In the genomic region with DNA sequence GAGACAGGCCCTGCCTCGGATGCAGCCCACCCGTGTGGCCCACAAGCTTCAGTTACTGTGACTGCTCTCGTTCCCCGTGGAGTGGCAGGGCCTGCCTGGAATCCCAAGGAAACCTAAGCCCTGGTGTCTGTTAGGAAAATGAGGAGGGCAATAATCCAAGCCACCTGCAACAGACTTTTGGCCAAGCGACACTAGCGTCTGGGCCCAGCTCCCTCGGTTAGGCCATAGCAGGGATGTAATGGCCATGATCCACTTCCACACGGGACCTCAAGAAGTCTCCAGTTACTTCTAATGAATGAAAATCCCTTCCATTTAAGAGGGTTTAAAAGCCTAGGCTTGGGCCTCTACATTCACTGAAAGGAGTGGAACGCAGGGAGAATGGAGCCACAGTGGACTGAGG, we compare ENCODE assay signal across 18 cellular contexts. TPM values are rescaled to one million over a fixed set of nuclear protein-coding genes. Genes with fewer than 3 reads are reported as not detected.
DNase-seq lines count a peak whose midpoint lies in the region; ATAC-seq and TF ChIP-seq lines count a peak whose summit lies in the region.
"Had no signal": no experiment of that assay in that cellular context is flagged by ENCODE, and none has a peak within 500 bp of the region (broad histone marks: within the 10 kb centered on the region; RNA-seq: fewer than 3 reads in every experiment).

No MANE protein-coding gene starts in this region.

- no peak for TF ChIP-seq CTCF in breast epithelium (IDR thresholded peaks at IDR 0.05)
- no peak for TF ChIP-seq CTCF in MCF 10A (IDR thresholded peaks at IDR 0.05; ENCODE audit: unreplicated experiment)
- TF ChIP-seq CTCF in dorsolateral prefrontal cortex (IDR thresholded peaks at IDR 0.05 in 54 of 56, conservative IDR thresholded peaks at IDR 0.05 in 2 of 56; ENCODE audit: low read depth in 1 of 56, partially characterized antibody in 56 of 56) = no peak

- H3K4me3 Mint-ChIP-seq in MCF 10A (ENCODE audit: unreplicated experiment) = no peak overlapping the region
- H3K4me3 Mint-ChIP-seq in natural killer cell treated with Interleukin-12 subunit alpha and Interleukin-12 subunit beta and Interleukin-15 and Interleukin-18, amount 100 ng/mL, for 72 hours = no peak overlapping the region
- H3K4me3 Mint-ChIP-seq: CD4-positive, alpha-beta memory T cell had no signal

- H3K9ac ChIP-seq in rectal smooth muscle tissue (ENCODE audit: low read length) = no peak overlapping the region

- no peaks in the 10 kb centered on the region for H3K27me3 Mint-ChIP-seq in MCF 10A (ENCODE audit: insufficient read depth, unreplicated experiment)
- no peaks in the 10 kb centered on the region for H3K27me3 Mint-ChIP-seq in natural killer cell treated with Interleukin-12 subunit alpha and Interleukin-12 subunit beta and Interleukin-15 and Interleukin-18, amount 100 ng/mL, for 72 hours
- H3K27me3 Mint-ChIP-seq: CD4-positive, alpha-beta memory T cell had no signal

- no peak for ATAC-seq in natural killer cell treated with Interleukin-12 subunit alpha and Interleukin-12 subunit beta and Interleukin-15 and Interleukin-18, amount 100 ng/mL, for 72 hours
- no peak for ATAC-seq in GM18870 (IDR thresholded peaks at IDR 0.05; ENCODE audit: unreplicated experiment)
- ATAC-seq: A549, K562 had no signal

- POLR2A ChIA-PET in MCF 10A (lab: Yijun Ruan, JAX) = interaction anchor here (0.6 to 3.8 kb wide), 3 partner anchors 9 to 1311 kb away, joined by 4 to 20 read pairs (median 10); a partner anchor contains a TSS

- peaks cover 28% of the 10 kb centered on the region for H3K4me1 Mint-ChIP-seq in MCF 10A (ENCODE audit: insufficient read depth, unreplicated experiment)
- peaks cover 42 to 54% of the 10 kb centered on the region in 2 donors for H3K4me1 Mint-ChIP-seq in natural killer cell treated with Interleukin-12 subunit alpha and Interleukin-12 subunit beta and Interleukin-15 and Interleukin-18, amount 100 ng/mL, for 72 hours (ENCODE audit: low read depth in 2 of 2)

- no peaks in the 10 kb centered on the region for H3K9me3 ChIP-seq in breast epithelium
- H3K9me3 ChIP-seq in thymus (ENCODE audit: control insufficient read depth) = no peaks in the 10 kb centered on the region
- H3K9me3 ChIP-seq: A549 had no signal

- WGBS in thymus = 95% methylated on average over 9 of the region's 9 CpGs

- peaks cover 20% of the 10 kb centered on the region for H3K36me3 Mint-ChIP-seq in MCF 10A (ENCODE audit: insufficient read depth, unreplicated experiment)
- H3K36me3 Mint-ChIP-seq in natural killer cell treated with Interleukin-12 subunit alpha and Interleukin-12 subunit beta and Interleukin-15 and Interleukin-18, amount 100 ng/mL, for 72 hours = peaks cover 18% of the 10 kb centered on the region

- no peaks in the 10 kb centered on the region for H3K27me3 ChIP-seq in breast epithelium
- H3K27me3 ChIP-seq in dorsolateral prefrontal cortex = no peaks in the 10 kb centered on the region
- H3K27me3 ChIP-seq in rectal smooth muscle tissue (ENCODE audit: control insufficient read depth, insufficient read depth, low read length) = no peaks in the 10 kb centered on the region
- H3K27me3 ChIP-seq in thymus (ENCODE audit: control insufficient read depth, insufficient read depth) = no peaks in the 10 kb centered on the region

- intact Hi-C loops in breast epithelium (cut with DNase I; ENCODE audit: low total_unique reads) = no loop called here
- intact Hi-C loops in MCF 10A (cut with micrococcal nuclease) = no loop called here
- intact Hi-C loops in dorsolateral prefrontal cortex (cut with DNase I) = no loop called here

- DNase-seq in breast epithelium (ENCODE audit: low spot score in 2 of 2) (no peak), MCF 10A (ENCODE audit: unreplicated experiment) (no peak), dorsolateral prefrontal cortex (peak in 1 of 10 donors; percentile 50), germinal center (ENCODE audit: low spot score) (no peak)
- no peak for DNase-seq in natural killer cell treated with Interleukin-12 subunit alpha and Interleukin-12 subunit beta and Interleukin-15 and Interleukin-18, amount 100 ng/mL, for 72 hours (ENCODE audit: low spot score)
- DNase-seq: CD4-positive, alpha-beta memory T cell; DMS153; GF-D8; NCI-H1105; NCI-H1694; NCI-H2081 treated with DMSO at 0.1 percent for 48 hours; NCI-H774; Right ventricle myocardium superior had no signal

- H3K27ac Mint-ChIP-seq in MCF 10A (ENCODE audit: low read depth, unreplicated experiment) = no peak overlapping the region
- H3K27ac Mint-ChIP-seq in natural killer cell treated with Interleukin-12 subunit alpha and Interleukin-12 subunit beta and Interleukin-15 and Interleukin-18, amount 100 ng/mL, for 72 hours = no peak overlapping the region

- no TSS peak for BruUV-seq in MCF 10A (replicated peaks; lab: Mats Ljungman, UMichigan)

- CTCF ChIA-PET in MCF 10A (lab: Yijun Ruan, JAX) = interaction anchor here (0.7 kb wide), 1 partner anchor 168 kb away, joined by 3 read pairs; no protein-coding TSS in a partner anchor

- H3K4me1 ChIP-seq in breast epithelium (peaks cover 2 to 22% of the 10 kb centered on the region in 2 donors), rectal smooth muscle tissue (ENCODE audit: control insufficient read depth, insufficient read depth, low read length) (peaks cover 45% of the 10 kb centered on the region), thymus (ENCODE audit: control insufficient read depth, insufficient read depth, low read length) (peaks cover 14% of the 10 kb centered on the region)

- TF ChIP-seq POLR2A in breast epithelium (IDR thresholded peaks at IDR 0.05) = no peak

- no peaks in the 10 kb centered on the region for H3K36me3 ChIP-seq in breast epithelium
- no peaks in the 10 kb centered on the region for H3K36me3 ChIP-seq in rectal smooth muscle tissue (ENCODE audit: control insufficient read depth, insufficient read depth, low read length)
- peaks cover 29% of the 10 kb centered on the region for H3K36me3 ChIP-seq in thymus (ENCODE audit: control insufficient read depth, insufficient read depth)

- no peaks in the 10 kb centered on the region for H3K9me3 Mint-ChIP-seq in MCF 10A (ENCODE audit: unreplicated experiment)
- no peaks in the 10 kb centered on the region for H3K9me3 Mint-ChIP-seq in natural killer cell treated with Interleukin-12 subunit alpha and Interleukin-12 subunit beta and Interleukin-15 and Interleukin-18, amount 100 ng/mL, for 72 hours
- H3K9me3 Mint-ChIP-seq: CD4-positive, alpha-beta memory T cell had no signal

- no peak overlapping the region for H3K4me3 ChIP-seq in breast epithelium
- H3K4me3 ChIP-seq in dorsolateral prefrontal cortex = no peak overlapping the region
- no peak overlapping the region for H3K4me3 ChIP-seq in rectal smooth muscle tissue (ENCODE audit: low read length)
- H3K4me3 ChIP-seq in thymus (ENCODE audit: low read length) = no peak overlapping the region
- H3K4me3 ChIP-seq: A549, K562 had no signal

- H3K27ac ChIP-seq in breast epithelium (peak overlapping the region; percentile 87 to 100), dorsolateral prefrontal cortex (peak overlapping the region in 40 of 59 donors; percentile 2 to 100 (median 44)), rectal smooth muscle tissue (ENCODE audit: low read depth, low read length) (peak overlapping the region; percentile 33), thymus (ENCODE audit: low read depth) (peak overlapping the region; percentile 42)
- H3K27ac ChIP-seq: A549 had no signal

RNA-seq across cellular contexts. Expression of a gene that starts 8.9 kb away (rescaled TPM):
- total RNA-seq in breast epithelium (10 to 100 TPM; 17.7 to 23.4 (median 19.5) TPM), MCF 10A (2022) (41.4 and 41.8 TPM in 2 replicates), dorsolateral prefrontal cortex (10 to 100 TPM; 28.4 to 56.1 (median 40.3) TPM)
- 14.3 TPM for polyA plus RNA-seq in thymus
- 100 to 1,000 TPM; 150 to 169 TPM for total RNA-seq in natural killer cell treated with Interleukin-12 subunit alpha and Interleukin-12 subunit beta and Interleukin-15 and Interleukin-18, amount 100 ng/mL, for 72 hours

RNA-seq across cellular contexts. Expression of a gene that starts 26.0 kb away (rescaled TPM):
- total RNA-seq in breast epithelium = 10 to 100 TPM; 44.6 to 61.4 (median 55.7) TPM
- 76.1 and 81.7 TPM in 2 replicates for total RNA-seq in MCF 10A (2022)
- total RNA-seq in dorsolateral prefrontal cortex = 100 to 1,000 TPM in 2 of 120 experiments, 10 to 100 TPM in 118; 50.2 to 109 (median 75.1) TPM
- polyA plus RNA-seq in thymus = 40.5 TPM
- total RNA-seq in natural killer cell treated with Interleukin-12 subunit alpha and Interleukin-12 subunit beta and Interleukin-15 and Interleukin-18, amount 100 ng/mL, for 72 hours = 100 to 1,000 TPM in 1 of 2 donors, 10 to 100 TPM in 1; 95.6 to 158 TPM

RNA-seq across cellular contexts. Expression of a gene that starts 56.3 kb away (rescaled TPM):
- total RNA-seq in breast epithelium = 10 to 100 TPM; 31.1 to 45.7 (median 39.2) TPM
- total RNA-seq in MCF 10A (2022) = 15.3 and 22.0 TPM in 2 replicates
- 100 to 1,000 TPM in 7 of 120 experiments, 10 to 100 TPM in 113; 40.1 to 114 (median 78.7) TPM for total RNA-seq in dorsolateral prefrontal cortex
- polyA plus RNA-seq in thymus = 5.0 TPM
- 10 to 100 TPM; 35.0 to 62.7 TPM for total RNA-seq in natural killer cell treated with Interleukin-12 subunit alpha and Interleukin-12 subunit beta and Interleukin-15 and Interleukin-18, amount 100 ng/mL, for 72 hours

Comparison
In these comparisons a context has a peak if more than half of its experiments do, and no peak if none do; other contexts are left out.
1. H3K27ac ChIP-seq: peak in every context shown above with its lines; median percentile 94 in breast epithelium; 44 in dorsolateral prefrontal cortex; 42 in thymus; 33 in rectal smooth muscle tissue.